8 cellular contexts compared by ENCODE assay signal in genomic region chr6:16711551-16712249, GRCh38. TPM values are rescaled to one million over a fixed set of nuclear protein-coding genes. Genes with fewer than 3 reads are reported as not detected.
A peak's percentile ranks its signal among the peaks of the same experiment; 100 is the strongest.
DNase-seq lines count a peak whose midpoint lies in the region; ATAC-seq and TF ChIP-seq lines count a peak whose summit lies in the region.

No MANE protein-coding gene starts in this region.

- intact Hi-C loops in activated CD8-positive, alpha-beta T cell treated with anti-CD3 and anti-CD28 coated beads for 36 hours (cut with micrococcal nuclease): loop anchor here (2.0 to 5.0 kb wide), 2 partner anchors 13 to 51 kb away; partner anchors contain the start of gene ATXN1

- no peaks in the 10 kb centered on the region for H3K27me3 Mint-ChIP-seq in activated CD8-positive, alpha-beta T cell treated with anti-CD3 and anti-CD28 coated beads for 36 hours
- no peaks in the 10 kb centered on the region for H3K27me3 Mint-ChIP-seq in memory B cell
- H3K27me3 Mint-ChIP-seq in glutamatergic neuron (ENCODE audit: unreplicated experiment): no peaks in the 10 kb centered on the region

- peak; percentile 6 for ATAC-seq in HG02938 (IDR thresholded peaks at IDR 0.05; ENCODE audit: unreplicated experiment)
- ATAC-seq in activated CD8-positive, alpha-beta T cell treated with anti-CD3 and anti-CD28 coated beads for 36 hours: peak; percentile 29
- peak; percentile 44 for ATAC-seq in memory B cell (ENCODE audit: low read depth)
- ATAC-seq in HG03108 (IDR thresholded peaks at IDR 0.05; ENCODE audit: unreplicated experiment): no peak

- CTCF ChIA-PET in activated CD8-positive, alpha-beta T cell treated with anti-CD3 and anti-CD28 coated beads for 36 hours (lab: Charles Lee): interaction anchor here (1.0 to 2.3 kb wide), 7 partner anchors 11 to 50 kb away, joined by 3 to 8 read pairs (median 6); partner anchors contain the start of gene ATXN1

- H3K4me1 Mint-ChIP-seq in activated CD8-positive, alpha-beta T cell treated with anti-CD3 and anti-CD28 coated beads for 36 hours (ENCODE audit: low read depth): peaks cover 66% of the 10 kb centered on the region
- H3K4me1 Mint-ChIP-seq in memory B cell (peaks cover 27% of the 10 kb centered on the region), glutamatergic neuron (ENCODE audit: low read depth, unreplicated experiment) (peaks cover 5% of the 10 kb centered on the region)

- DNase-seq in ELR (ENCODE audit: low read depth): peak; percentile 72
- peak; percentile 58 for DNase-seq in activated CD8-positive, alpha-beta T cell treated with anti-CD3 and anti-CD28 coated beads for 36 hours
- no peak for DNase-seq in memory B cell (ENCODE audit: low spot score in 2 of 2)
- no peak for DNase-seq in NCI-H187 (lab: John Stamatoyannopoulos, UW)
- DNase-seq in glutamatergic neuron: no peak
- no peak for DNase-seq in retina

- peak overlapping the region; percentile 92 for H3K27ac Mint-ChIP-seq in activated CD8-positive, alpha-beta T cell treated with anti-CD3 and anti-CD28 coated beads for 36 hours
- H3K27ac Mint-ChIP-seq in memory B cell (peak overlapping the region; percentile 89), glutamatergic neuron (ENCODE audit: unreplicated experiment) (no peak overlapping the region)

- POLR2A ChIA-PET in activated CD8-positive, alpha-beta T cell treated with anti-CD3 and anti-CD28 coated beads for 36 hours (lab: Charles Lee): interaction anchor here (1.2 to 3.7 kb wide), 5 partner anchors 20 to 143 kb away, joined by 3 to 18 read pairs (median 8); partner anchors contain the start of gene ATXN1

- peak overlapping the region; percentile 68 for H3K4me3 Mint-ChIP-seq in activated CD8-positive, alpha-beta T cell treated with anti-CD3 and anti-CD28 coated beads for 36 hours
- H3K4me3 Mint-ChIP-seq in memory B cell: peak overlapping the region; percentile 81
- H3K4me3 Mint-ChIP-seq in glutamatergic neuron (ENCODE audit: unreplicated experiment): no peak overlapping the region

- peaks cover 14% of the 10 kb centered on the region for H3K36me3 Mint-ChIP-seq in activated CD8-positive, alpha-beta T cell treated with anti-CD3 and anti-CD28 coated beads for 36 hours (ENCODE audit: low read depth)
- H3K36me3 Mint-ChIP-seq in memory B cell (peaks cover under 1% of the 10 kb centered on the region), glutamatergic neuron (ENCODE audit: unreplicated experiment) (no peaks in the 10 kb centered on the region)

- no peak for TF ChIP-seq CTCF in activated CD8-positive, alpha-beta T cell treated with anti-CD3 and anti-CD28 coated beads for 36 hours (IDR thresholded peaks at IDR 0.05)
- TF ChIP-seq CTCF in glutamatergic neuron (IDR thresholded peaks at IDR 0.05; ENCODE audit: partially characterized antibody, unreplicated experiment): no peak

- no peaks in the 10 kb centered on the region for H3K9me3 Mint-ChIP-seq in activated CD8-positive, alpha-beta T cell treated with anti-CD3 and anti-CD28 coated beads for 36 hours
- no peaks in the 10 kb centered on the region for H3K9me3 Mint-ChIP-seq in memory B cell
- H3K9me3 Mint-ChIP-seq in glutamatergic neuron (ENCODE audit: unreplicated experiment): no peaks in the 10 kb centered on the region

RNA-seq across cellular contexts. Expression of gene ATXN1, which starts 49.6 kb away (rescaled TPM):
- 10 to 100 TPM; 35.4 to 40.8 TPM for total RNA-seq in activated CD8-positive, alpha-beta T cell treated with anti-CD3 and anti-CD28 coated beads for 36 hours
- total RNA-seq in glutamatergic neuron (ENCODE audit: unreplicated experiment): 15.5 TPM

Comparison
In these comparisons a context has a peak if more than half of its experiments do, and no peak if none do; other contexts are left out.
1. DNase-seq: peak in ELR (single experiment) and activated CD8-positive, alpha-beta T cell treated with anti-CD3 and anti-CD28 coated beads for 36 hours (single experiment); none in memory B cell (0 of 2), NCI-H187 (0 of 2), glutamatergic neuron (single experiment) and retina (single experiment).